17 cellular contexts compared by ENCODE assay signal in the genomic region with DNA sequence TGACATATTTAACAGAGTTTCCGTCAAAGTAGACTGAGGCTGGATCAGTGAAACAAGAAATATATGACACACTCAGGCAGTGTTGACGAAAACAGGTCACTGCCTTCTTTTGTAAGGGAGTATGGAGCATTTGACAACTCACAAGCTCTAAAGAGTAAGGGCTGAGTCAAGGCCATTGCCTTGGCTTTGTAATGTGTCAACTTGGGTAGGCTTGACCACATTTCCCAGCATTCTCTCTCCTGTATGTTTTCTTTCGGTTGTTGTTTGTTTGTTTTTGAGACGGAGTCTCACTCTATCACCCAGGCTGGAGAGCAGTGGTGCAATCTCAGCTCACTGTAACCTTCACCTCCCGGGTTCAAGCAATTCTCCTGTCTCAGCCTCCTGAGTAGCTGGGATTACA.
DNase-seq lines count a peak whose midpoint lies in the region; ATAC-seq, FAIRE-seq and TF ChIP-seq lines count a peak whose summit lies in the region.
"Had no signal": no experiment of that assay in that cellular context is flagged by ENCODE, and none has a peak within 500 bp of the region (broad histone marks: within the 10 kb centered on the region; RNA-seq: fewer than 3 reads in every experiment).

No MANE protein-coding gene starts in this region.

- no peak overlapping the region for H2AFZ ChIP-seq in HepG2 (ENCODE audit: low read length)

- TF ChIP-seq RAD21 in HepG2 (CRISPR knock-in tag; IDR thresholded peaks at IDR 0.05) = no peak

- no peak overlapping the region; the same call in 1 of the 2 replicates for H3K4me2 ChIP-seq in HepG2 (ENCODE audit: low read depth, low read length)
- H3K4me2 ChIP-seq: A549; BLaER1 treated with 17β-estradiol and CSF1 and Interleukin-3, amounts not matched to agents 10 nM and 100 nM had no signal

- no peaks in the 10 kb centered on the region for H3K27me3 Mint-ChIP-seq in activated T-helper 17 cell treated with anti-CD3 and anti-CD28 coated beads, Interleukin-2, amount 50 U/mL, for 72 hours
- H3K27me3 Mint-ChIP-seq: B cell; CD4-positive, alpha-beta T cell had no signal

- in situ Hi-C loops in HepG2 (cut with HindIII; ENCODE audit: extremely low pct_ligation_motif_present, low pct_unique_long_range_greater_than_20kb) = loop anchor here (10.0 kb wide), 1 partner anchor 319 kb away; no protein-coding TSS in a partner anchor

- H4K20me1 ChIP-seq in HepG2 (ENCODE audit: insufficient read depth, low read length) = no peaks in the 10 kb centered on the region

- peak; percentile 46 for DNase-seq in HepG2 (ENCODE audit: low spot score)
- no peak for DNase-seq in right lobe of liver
- no peak for DNase-seq in stimulated activated effector memory CD8-positive, alpha-beta T cell treated with anti-CD3 and anti-CD28 coated beads, Interleukin-12 subunit alpha, Interleukin-12 subunit beta, amount 100 ng/mL, for 72 hours (ENCODE audit: low spot score in 2 of 2)
- no peak for DNase-seq in EL
- DNase-seq: CD4-positive, alpha-beta T cell; CD8-positive, alpha-beta T cell had no signal

- H3K9me3 ChIP-seq in HepG2 (ENCODE audit: low read length) (no peaks in the 10 kb centered on the region), right lobe of liver (no peaks in the 10 kb centered on the region)
- H3K9me3 ChIP-seq: A549; BLaER1 treated with 17β-estradiol and CSF1 and Interleukin-3, amounts not matched to agents 10 nM and 100 nM; Caco-2 had no signal

- intact Hi-C loops in HepG2 (cut with micrococcal nuclease; ENCODE audit: unreplicated experiment) = loop anchor here (2.0 to 5.0 kb wide), 3 partner anchors 122 to 387 kb away; no protein-coding TSS in a partner anchor
- intact Hi-C loops in right lobe of liver (cut with DNase I) = loop anchor here in 1 of 2 donors (10.0 kb wide), 1 partner anchor 319 kb away; no protein-coding TSS in a partner anchor

- H3K4me3 ChIP-seq in HepG2 (replicated peaks in 1 of 3; ENCODE audit: insufficient read depth in 1 of 3, low read depth in 2 of 3, low read length in 3 of 3) (no peak overlapping the region), right lobe of liver (no peak overlapping the region)
- H3K4me3 ChIP-seq: A549; BLaER1 treated with 17β-estradiol and CSF1 and Interleukin-3, amounts not matched to agents 10 nM and 100 nM had no signal

- 38% methylated on average over 5 of the region's 5 CpGs for WGBS in HepG2 (ENCODE audit: low lambda C conversion rate)
- WGBS in right lobe of liver (ENCODE audit: insufficient coverage, low coverage, low lambda C conversion rate, missing lambda C conversion rate) = 33% methylated on average over 5 of the region's 5 CpGs

- CTCF ChIA-PET in HepG2 (lab: Yijun Ruan, JAX; ENCODE audit: low intra/inter-chr PET ratio, low total read pairs) = interaction anchor here (2.7 kb wide), 1 partner anchor 388 kb away, joined by 8 read pairs; no protein-coding TSS in a partner anchor

- TF ChIP-seq CTCF in HepG2 (CRISPR knock-in tag; IDR thresholded peaks at IDR 0.05) (no peak), right lobe of liver (IDR thresholded peaks at IDR 0.05) (no peak)

- POLR2A ChIA-PET in HepG2 (lab: Yijun Ruan, JAX) = interaction anchor here (0.7 to 2.4 kb wide), 6 partner anchors 23 to 521 kb away, joined by 3 to 9 read pairs (median 6); partner anchors contain the start of gene MBNL3

- H3K27ac Mint-ChIP-seq in activated T-helper 17 cell treated with anti-CD3 and anti-CD28 coated beads, Interleukin-2, amount 50 U/mL, for 72 hours = no peak overlapping the region
- H3K27ac Mint-ChIP-seq in stimulated activated effector memory CD8-positive, alpha-beta T cell treated with anti-CD3 and anti-CD28 coated beads, Interleukin-12 subunit alpha, Interleukin-12 subunit beta, amount 100 ng/mL, for 72 hours = no peak overlapping the region
- H3K27ac Mint-ChIP-seq: B cell; CD4-positive, alpha-beta T cell; CD8-positive, alpha-beta T cell had no signal

- no peak overlapping the region for H3K9ac ChIP-seq in HepG2 (ENCODE audit: insufficient read depth, low read depth, low read length)
- H3K9ac ChIP-seq: BLaER1 treated with 17β-estradiol and CSF1 and Interleukin-3, amounts not matched to agents 10 nM and 100 nM had no signal

- TF ChIP-seq EP300 in HepG2 (IDR thresholded peaks at IDR 0.05; ENCODE audit: low read depth in 2 of 2, low read length in 2 of 2) (no peak), HepG2 (CRISPR knock-in tag; IDR thresholded peaks at IDR 0.05; ENCODE audit: borderline replicate concordance) (no peak)

- ATAC-seq in HepG2 = peak; percentile 63
- no peak for ATAC-seq in right lobe of liver
- ATAC-seq in activated T-helper 17 cell treated with anti-CD3 and anti-CD28 coated beads, Interleukin-2, amount 50 U/mL, for 72 hours (replicated peaks) = peak; percentile 26
- peak; percentile 53 for ATAC-seq in stimulated activated effector memory CD8-positive, alpha-beta T cell treated with anti-CD3 and anti-CD28 coated beads, Interleukin-12 subunit alpha, Interleukin-12 subunit beta, amount 100 ng/mL, for 72 hours
- ATAC-seq in GM21717 (IDR thresholded peaks at IDR 0.05; ENCODE audit: unreplicated experiment) = no peak

- TF ChIP-seq POLR2A in HepG2 (IDR thresholded peaks at IDR 0.05; ENCODE audit: insufficient read depth in 1 of 2, low read depth in 2 of 2, low read length in 2 of 2) = no peak
- no peak for TF ChIP-seq POLR2A in right lobe of liver (IDR thresholded peaks at IDR 0.05)

- H3K79me2 ChIP-seq in HepG2 (ENCODE audit: insufficient read depth, low read length) = no peaks in the 10 kb centered on the region

- no peaks in the 10 kb centered on the region for H3K36me3 Mint-ChIP-seq in activated T-helper 17 cell treated with anti-CD3 and anti-CD28 coated beads, Interleukin-2, amount 50 U/mL, for 72 hours (ENCODE audit: low read depth)
- no peaks in the 10 kb centered on the region for H3K36me3 Mint-ChIP-seq in stimulated activated effector memory CD8-positive, alpha-beta T cell treated with anti-CD3 and anti-CD28 coated beads, Interleukin-12 subunit alpha, Interleukin-12 subunit beta, amount 100 ng/mL, for 72 hours
- H3K36me3 Mint-ChIP-seq: CD8-positive, alpha-beta T cell had no signal

- no peaks in the 10 kb centered on the region for H3K36me3 ChIP-seq in HepG2 (replicated peaks in 1 of 2; ENCODE audit: control insufficient read depth in 1 of 2, insufficient read depth in 2 of 2, low read length in 2 of 2)
- no peaks in the 10 kb centered on the region for H3K36me3 ChIP-seq in right lobe of liver
- H3K36me3 ChIP-seq: BLaER1 treated with 17β-estradiol and CSF1 and Interleukin-3, amounts not matched to agents 10 nM and 100 nM had no signal

- H3K9me3 Mint-ChIP-seq in activated T-helper 17 cell treated with anti-CD3 and anti-CD28 coated beads, Interleukin-2, amount 50 U/mL, for 72 hours = no peaks in the 10 kb centered on the region
- H3K9me3 Mint-ChIP-seq in stimulated activated effector memory CD8-positive, alpha-beta T cell treated with anti-CD3 and anti-CD28 coated beads, Interleukin-12 subunit alpha, Interleukin-12 subunit beta, amount 100 ng/mL, for 72 hours = no peaks in the 10 kb centered on the region
- H3K9me3 Mint-ChIP-seq: CD4-positive, alpha-beta T cell; CD8-positive, alpha-beta T cell had no signal

- H3K4me1 ChIP-seq in HepG2 (ENCODE audit: insufficient read depth, low read length) (peaks cover 58% of the 10 kb centered on the region), right lobe of liver (no peaks in the 10 kb centered on the region)
- H3K4me1 ChIP-seq: A549; BLaER1 treated with 17β-estradiol and CSF1 and Interleukin-3, amounts not matched to agents 10 nM and 100 nM had no signal

- BruUV-seq in HepG2 (replicated peaks; lab: Mats Ljungman, UMichigan) = no TSS peak

- H3K27me3 ChIP-seq in HepG2 (ENCODE audit: control insufficient read depth in 1 of 2, insufficient read depth in 2 of 2, low read length in 2 of 2) = no peaks in the 10 kb centered on the region
- H3K27me3 ChIP-seq in right lobe of liver = peaks cover 0 to 6% of the 10 kb centered on the region in 2 donors

- H3K4me3 Mint-ChIP-seq in activated T-helper 17 cell treated with anti-CD3 and anti-CD28 coated beads, Interleukin-2, amount 50 U/mL, for 72 hours = no peak overlapping the region
- no peak overlapping the region for H3K4me3 Mint-ChIP-seq in stimulated activated effector memory CD8-positive, alpha-beta T cell treated with anti-CD3 and anti-CD28 coated beads, Interleukin-12 subunit alpha, Interleukin-12 subunit beta, amount 100 ng/mL, for 72 hours
- H3K4me3 Mint-ChIP-seq: B cell; CD4-positive, alpha-beta T cell; CD8-positive, alpha-beta T cell had no signal

- H3K4me1 Mint-ChIP-seq in activated T-helper 17 cell treated with anti-CD3 and anti-CD28 coated beads, Interleukin-2, amount 50 U/mL, for 72 hours = no peaks in the 10 kb centered on the region
- H3K4me1 Mint-ChIP-seq in stimulated activated effector memory CD8-positive, alpha-beta T cell treated with anti-CD3 and anti-CD28 coated beads, Interleukin-12 subunit alpha, Interleukin-12 subunit beta, amount 100 ng/mL, for 72 hours = no peaks in the 10 kb centered on the region
- H3K4me1 Mint-ChIP-seq: B cell had no signal

- H3K27ac ChIP-seq in HepG2 (ENCODE audit: extremely low read length, insufficient read depth, low read length) (no peak overlapping the region), right lobe of liver (no peak overlapping the region)
- H3K27ac ChIP-seq: 22Rv1; A549; BLaER1 treated with 17β-estradiol and CSF1 and Interleukin-3, amounts not matched to agents 10 nM and 100 nM; C4-2B had no signal

- FAIRE-seq in HepG2 (lab: Jason Lieb, UNC) = peak; percentile 82
- FAIRE-seq: D721Med, GM12892, GM18507 had no signal

TF ChIP-seq in HepG2, 621 proteins besides CTCF, POLR2A, EP300 and RAD21 (continues in another document):
- TF ChIP-seq SIN3A (IDR thresholded peaks at IDR 0.05; ENCODE audit: borderline replicate concordance, low read depth, low read length) (no peak), GPBP1L1 (CRISPR knock-in tag; IDR thresholded peaks at IDR 0.05) (no peak)

Comparison
In these comparisons a context has a peak if more than half of its experiments do, and no peak if none do; other contexts are left out.
1. ATAC-seq: peak in HepG2 (single experiment), activated T-helper 17 cell treated with anti-CD3 and anti-CD28 coated beads, Interleukin-2, amount 50 U/mL, for 72 hours (single experiment) and stimulated activated effector memory CD8-positive, alpha-beta T cell treated with anti-CD3 and anti-CD28 coated beads, Interleukin-12 subunit alpha, Interleukin-12 subunit beta, amount 100 ng/mL, for 72 hours (single experiment); none in right lobe of liver (0 of 4) and GM21717 (single experiment).